In the genomic region with DNA sequence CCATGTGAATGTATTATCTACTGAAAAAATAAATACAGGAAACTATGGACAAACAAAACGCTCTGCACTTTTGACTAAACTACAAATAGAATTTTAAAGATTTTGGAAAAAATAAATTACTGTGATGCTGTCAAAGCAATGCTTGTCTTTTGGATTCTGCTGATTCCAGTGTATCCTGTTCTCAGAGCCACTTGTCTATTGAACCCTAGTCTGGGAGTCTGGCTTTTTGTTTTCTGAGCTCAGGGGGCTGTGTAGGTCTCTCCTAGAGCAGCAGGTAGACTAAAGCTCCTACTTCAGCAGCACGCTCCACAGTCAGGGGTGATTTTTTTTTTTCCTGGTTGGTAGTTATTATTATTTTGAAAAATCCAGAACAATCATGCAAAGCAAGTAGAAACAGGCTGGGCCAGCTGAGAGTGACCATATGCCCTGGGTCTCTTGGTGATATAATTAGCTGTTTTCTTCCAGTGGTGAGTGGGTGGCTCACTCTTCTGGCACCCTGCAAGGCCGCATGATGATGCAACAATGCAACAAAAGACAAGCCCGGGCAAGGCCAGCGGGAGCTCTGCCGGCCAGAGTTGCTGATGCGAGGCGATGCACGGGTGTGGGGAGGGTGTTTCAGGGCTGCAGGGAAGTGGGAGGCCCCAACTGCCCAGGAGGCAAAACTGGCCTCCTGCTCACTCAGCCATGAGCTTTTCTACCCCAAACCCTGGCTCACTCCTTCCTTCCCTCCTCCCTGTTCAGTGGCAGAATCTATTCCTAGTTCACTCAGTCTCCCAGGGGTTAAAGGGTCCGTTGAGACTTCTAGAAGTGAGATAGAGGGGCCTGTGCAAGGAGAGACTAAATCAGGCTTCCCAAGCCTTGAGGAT, we compare ENCODE assay signal across 8 cellular contexts. TPM values are rescaled to one million over a fixed set of nuclear protein-coding genes. Genes with fewer than 3 reads are reported as not detected.
DNase-seq lines count a peak whose midpoint lies in the region; ATAC-seq lines count a peak whose summit lies in the region.

No MANE protein-coding gene starts in this region.

- no peaks in the 10 kb centered on the region for H3K9me3 Mint-ChIP-seq in activated T-cell treated with anti-CD3 and anti-CD28 coated beads, Interleukin-2, amount 50 U/mL, for 4 hours

- H3K9me3 ChIP-seq in iPS-18a (ENCODE audit: control insufficient read depth, low read depth, low read length) (no peaks in the 10 kb centered on the region), skeletal muscle tissue (ENCODE audit: control insufficient read depth in 3 of 3, low read length in 3 of 3) (no peaks in the 10 kb centered on the region)

- H3K9ac ChIP-seq in iPS-18a (ENCODE audit: low read length): peak overlapping the region; percentile 24
- H3K9ac ChIP-seq in skeletal muscle tissue (ENCODE audit: low read depth in 1 of 3, low read length in 3 of 3): peak overlapping the region in 1 of 3 donors; percentile 45

- H3K36me3 Mint-ChIP-seq in activated T-cell treated with anti-CD3 and anti-CD28 coated beads, Interleukin-2, amount 50 U/mL, for 4 hours (ENCODE audit: insufficient read depth): no peaks in the 10 kb centered on the region

- DNase-seq in AG08396 (ENCODE audit: low spot score) (peak; percentile 91), NCI-H2196 (lab: John Stamatoyannopoulos, UW; ENCODE audit: unreplicated experiment) (peak; percentile 93), astrocyte of the hippocampus (ENCODE audit: low read depth, low spot score) (peak; percentile 97)
- no peak for DNase-seq in activated T-cell treated with anti-CD3 and anti-CD28 coated beads, Interleukin-2, amount 50 U/mL, for 4 hours

- H3K4me3 ChIP-seq in iPS-18a (ENCODE audit: low read length) (no peak overlapping the region), skeletal muscle tissue (ENCODE audit: low read length in 3 of 3) (no peak overlapping the region)

- H3K4me3 Mint-ChIP-seq in activated T-cell treated with anti-CD3 and anti-CD28 coated beads, Interleukin-2, amount 50 U/mL, for 4 hours: no peak overlapping the region

- ATAC-seq in GM18907 (IDR thresholded peaks at IDR 0.05; ENCODE audit: unreplicated experiment): peak; percentile 71
- peak; percentile 73 for ATAC-seq in HG03066 (IDR thresholded peaks at IDR 0.05; ENCODE audit: low read depth, unreplicated experiment)
- no peak for ATAC-seq in activated T-cell treated with anti-CD3 and anti-CD28 coated beads, Interleukin-2, amount 50 U/mL, for 4 hours

- no peaks in the 10 kb centered on the region for H3K27me3 ChIP-seq in iPS-18a (ENCODE audit: control insufficient read depth, insufficient read depth, low read length)
- no peaks in the 10 kb centered on the region for H3K27me3 ChIP-seq in skeletal muscle tissue (ENCODE audit: control insufficient read depth in 3 of 3, insufficient read depth in 3 of 3, low read length in 3 of 3)

- H3K36me3 ChIP-seq in iPS-18a (ENCODE audit: control insufficient read depth, low read depth, low read length) (no peaks in the 10 kb centered on the region), skeletal muscle tissue (ENCODE audit: control insufficient read depth in 3 of 3, insufficient read depth in 3 of 3, low read length in 3 of 3) (no peaks in the 10 kb centered on the region)

- H3K27me3 Mint-ChIP-seq in activated T-cell treated with anti-CD3 and anti-CD28 coated beads, Interleukin-2, amount 50 U/mL, for 4 hours (ENCODE audit: low read depth): peaks cover 2% of the 10 kb centered on the region

- H3K27ac ChIP-seq in iPS-18a (ENCODE audit: low read length): peak overlapping the region; percentile 49
- H3K27ac ChIP-seq in skeletal muscle tissue (ENCODE audit: low read depth, low read length): peak overlapping the region; percentile 58

- peaks cover 17% of the 10 kb centered on the region for H3K4me1 Mint-ChIP-seq in activated T-cell treated with anti-CD3 and anti-CD28 coated beads, Interleukin-2, amount 50 U/mL, for 4 hours (ENCODE audit: low read depth)

- H3K4me1 ChIP-seq in iPS-18a (ENCODE audit: control insufficient read depth, low read depth, low read length) (peaks cover 25% of the 10 kb centered on the region), skeletal muscle tissue (ENCODE audit: control insufficient read depth in 3 of 3, insufficient read depth in 3 of 3, low read length in 3 of 3) (peaks cover 9 to 39% (median 18%) of the 10 kb centered on the region in 3 donors)

RNA-seq across cellular contexts. Expression of a gene that starts 11.6 kb away (rescaled TPM):
- total RNA-seq in skeletal muscle tissue: 62.1 TPM
- 10 to 100 TPM; 23.2 to 42.0 (median 28.3) TPM for total RNA-seq in activated T-cell treated with anti-CD3 and anti-CD28 coated beads, Interleukin-2, amount 50 U/mL, for 4 hours

RNA-seq across cellular contexts. Expression of a gene that starts 30.7 kb away (rescaled TPM):
- total RNA-seq in skeletal muscle tissue: not detected
- total RNA-seq in activated T-cell treated with anti-CD3 and anti-CD28 coated beads, Interleukin-2, amount 50 U/mL, for 4 hours: under 1 TPM in 2 of 3 donors, not detected in 1; 0.05 TPM

Comparison
In these comparisons a context has a peak if more than half of its experiments do, and no peak if none do; other contexts are left out.
1. ATAC-seq: peak in GM18907 (single experiment) and HG03066 (single experiment); none in activated T-cell treated with anti-CD3 and anti-CD28 coated beads, Interleukin-2, amount 50 U/mL, for 4 hours (0 of 2).